Comparison of ENCODE assay signal across 9 cellular contexts in genomic region chr2:167929461-167929860, GRCh38.
"Had no signal": no experiment of that assay in that cellular context is flagged by ENCODE, and none has a peak within 500 bp of the region (broad histone marks: within the 10 kb centered on the region; RNA-seq: fewer than 3 reads in every experiment).

No MANE protein-coding gene starts in this region.

- H3K27ac Mint-ChIP-seq: activated naive CD8-positive, alpha-beta T cell treated with anti-CD3 and anti-CD28 coated beads, Interleukin-2, amount 10 ng/mL, durations not matched to agents 7 days and 5 days; effector memory CD8-positive, alpha-beta T cell; stimulated activated memory B cell treated with anti-CD40 and anti-IgM and Interleukin-4, amounts not matched to agents 10 μg/mL and 1 μg/mL and 100 μg/mL, for 72 hours; T-helper 2 cell treated with Interferon-gamma antibody and Interleukin-4, amounts not matched to agents 5 μg/mL and 100 μg/mL, for 36 hours had no signal

- DNase-seq: activated CD4-positive, alpha-beta T cell treated with anti-CD3 and anti-CD28 coated beads, Interleukin-2, amount 50 U/mL, for 1 hour; activated naive CD4-positive, alpha-beta T cell; activated naive CD8-positive, alpha-beta T cell treated with anti-CD3 and anti-CD28 coated beads, Interleukin-2, amount 10 ng/mL, durations not matched to agents 7 days and 5 days; effector memory CD8-positive, alpha-beta T cell; foreskin melanocyte; tibial artery; uterus had no signal

- H3K36me3 Mint-ChIP-seq: activated naive CD8-positive, alpha-beta T cell treated with anti-CD3 and anti-CD28 coated beads, Interleukin-2, amount 10 ng/mL, durations not matched to agents 7 days and 5 days; stimulated activated memory B cell treated with anti-CD40 and anti-IgM and Interleukin-4, amounts not matched to agents 10 μg/mL and 1 μg/mL and 100 μg/mL, for 72 hours had no signal

- H3K9me3 Mint-ChIP-seq: activated naive CD8-positive, alpha-beta T cell treated with anti-CD3 and anti-CD28 coated beads, Interleukin-2, amount 10 ng/mL, durations not matched to agents 7 days and 5 days; effector memory CD8-positive, alpha-beta T cell; stimulated activated memory B cell treated with anti-CD40 and anti-IgM and Interleukin-4, amounts not matched to agents 10 μg/mL and 1 μg/mL and 100 μg/mL, for 72 hours; T-helper 2 cell treated with Interferon-gamma antibody and Interleukin-4, amounts not matched to agents 5 μg/mL and 100 μg/mL, for 36 hours had no signal

- H3K4me3 Mint-ChIP-seq: activated naive CD8-positive, alpha-beta T cell treated with anti-CD3 and anti-CD28 coated beads, Interleukin-2, amount 10 ng/mL, durations not matched to agents 7 days and 5 days; effector memory CD8-positive, alpha-beta T cell; stimulated activated memory B cell treated with anti-CD40 and anti-IgM and Interleukin-4, amounts not matched to agents 10 μg/mL and 1 μg/mL and 100 μg/mL, for 72 hours; T-helper 2 cell treated with Interferon-gamma antibody and Interleukin-4, amounts not matched to agents 5 μg/mL and 100 μg/mL, for 36 hours had no signal

- H3K4me1 Mint-ChIP-seq: activated naive CD8-positive, alpha-beta T cell treated with anti-CD3 and anti-CD28 coated beads, Interleukin-2, amount 10 ng/mL, durations not matched to agents 7 days and 5 days; stimulated activated memory B cell treated with anti-CD40 and anti-IgM and Interleukin-4, amounts not matched to agents 10 μg/mL and 1 μg/mL and 100 μg/mL, for 72 hours had no signal

- H3K27me3 Mint-ChIP-seq: stimulated activated memory B cell treated with anti-CD40 and anti-IgM and Interleukin-4, amounts not matched to agents 10 μg/mL and 1 μg/mL and 100 μg/mL, for 72 hours had no signal
